In the genomic region with DNA sequence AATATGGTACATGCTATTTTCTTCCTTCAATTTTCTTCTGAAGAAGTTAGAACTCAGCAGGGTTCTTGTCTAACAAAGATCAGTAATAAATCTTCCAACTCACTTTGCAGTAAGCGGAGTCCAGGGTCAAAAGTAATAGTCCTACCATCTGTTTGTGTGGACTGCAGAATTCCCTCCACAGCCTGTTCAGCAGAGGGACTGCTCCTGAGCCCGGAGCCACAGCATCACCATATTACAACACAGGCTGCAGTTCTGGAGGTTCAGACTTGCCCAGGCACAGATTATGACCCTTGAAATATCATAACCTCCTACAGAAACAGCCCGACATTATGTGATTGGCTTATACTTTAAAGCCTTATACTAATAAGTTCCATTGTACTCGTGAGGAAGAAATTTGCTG, we compare ENCODE assay signal across 16 cellular contexts. TPM values are rescaled to one million over a fixed set of nuclear protein-coding genes. Genes with fewer than 3 reads are reported as not detected.
A peak's percentile ranks its signal among the peaks of the same experiment; 100 is the strongest.
DNase-seq lines count a peak whose midpoint lies in the region; TF ChIP-seq lines count a peak whose summit lies in the region.
"Had no signal": no experiment of that assay in that cellular context is flagged by ENCODE, and none has a peak within 500 bp of the region (broad histone marks: within the 10 kb centered on the region; RNA-seq: fewer than 3 reads in every experiment).

No MANE protein-coding gene starts in this region.

- peaks cover 0 to 18% of the 10 kb centered on the region in 2 experiments for H3K27me3 ChIP-seq in mesenchymal stem cell (ENCODE audit: control insufficient read depth in 1 of 2, insufficient read depth in 1 of 2, low read length in 2 of 2)

- no peak overlapping the region for H4K8ac ChIP-seq in mesenchymal stem cell (ENCODE audit: low read length)

- H2BK12ac ChIP-seq in mesenchymal stem cell (ENCODE audit: low read length in 2 of 2), result no peak overlapping the region

- H3K4ac ChIP-seq in mesenchymal stem cell (ENCODE audit: low read depth in 1 of 2, low read length in 2 of 2), result no peak overlapping the region

- H2BK15ac ChIP-seq in mesenchymal stem cell (ENCODE audit: low read depth, poor library complexity, severe bottlenecking), result no peak overlapping the region

- no peak overlapping the region for H2AFZ ChIP-seq in mesenchymal stem cell (ENCODE audit: low read depth, low read length)
- H2AFZ ChIP-seq: GM23338 had no signal

- peaks cover 33% of the 10 kb centered on the region for H3K79me1 ChIP-seq in mesenchymal stem cell (replicated peaks; ENCODE audit: low read length, poor library complexity, severe bottlenecking)

- H2AK5ac ChIP-seq in mesenchymal stem cell (ENCODE audit: low read length, severe bottlenecking), result no peak overlapping the region

- H3K18ac ChIP-seq in mesenchymal stem cell (ENCODE audit: low read depth in 1 of 2, low read length in 2 of 2), result no peak overlapping the region

- DNase-seq in NCI-H2227 (lab: John Stamatoyannopoulos, UW; ENCODE audit: unreplicated experiment) (peak; percentile 24), NCI-H69 (lab: John Stamatoyannopoulos, UW) (peak; percentile 70), epithelial cell of esophagus (ENCODE audit: low read depth) (peak; percentile 62), mesenchymal stem cell (peak; percentile 33), NCI-H345 (lab: John Stamatoyannopoulos, UW) (no peak), A172 (ENCODE audit: low spot score) (no peak), GM20000 (ENCODE audit: low spot score) (no peak), NCI-H146 (lab: John Stamatoyannopoulos, UW) (no peak)
- DNase-seq: BE2C; CD8-positive, alpha-beta T cell; COR-L47; DMS53; H9 had no signal

- no peak overlapping the region for H3K4me2 ChIP-seq in mesenchymal stem cell (ENCODE audit: low read length, poor library complexity, severe bottlenecking)
- H3K4me2 ChIP-seq: A549, GM23338 had no signal

- H3K27ac ChIP-seq in mesenchymal stem cell (ENCODE audit: low read length, poor library complexity, severe bottlenecking), result no peak overlapping the region
- H3K27ac ChIP-seq: A549, C4-2B had no signal

- no peak overlapping the region for H3K14ac ChIP-seq in mesenchymal stem cell (ENCODE audit: low read length in 2 of 2)

- H3K4me3 ChIP-seq in epithelial cell of esophagus (ENCODE audit: low read length) (no peak overlapping the region), mesenchymal stem cell (ENCODE audit: insufficient read depth in 1 of 2, low read depth in 1 of 2, low read length in 2 of 2) (no peak overlapping the region)
- H3K4me3 ChIP-seq: A549, GM23338 had no signal

- 70% methylated on average over 3 of the region's 4 CpGs for WGBS in mesenchymal stem cell

- no peak for TF ChIP-seq CTCF in epithelial cell of esophagus (IDR thresholded peaks at IDR 0.05; ENCODE audit: insufficient read depth, low read depth, low read length, missing control alignments)
- no peak for TF ChIP-seq CTCF in GM20000 (IDR thresholded peaks at IDR 0.05; ENCODE audit: extremely low read depth, missing control alignments)

- H3K23ac ChIP-seq in mesenchymal stem cell (ENCODE audit: low read length in 2 of 2), result no peak overlapping the region

- H3K36me3 ChIP-seq in mesenchymal stem cell (ENCODE audit: control insufficient read depth in 1 of 2, insufficient read depth in 2 of 2, low read depth in 1 of 2, low read length in 2 of 2), result peaks cover 0 to 16% of the 10 kb centered on the region in 2 experiments
- H3K36me3 ChIP-seq: BE2C had no signal

- peaks cover 13% of the 10 kb centered on the region for H3K4me1 ChIP-seq in mesenchymal stem cell (ENCODE audit: control insufficient read depth, insufficient read depth, low read depth, low read length)
- H3K4me1 ChIP-seq: BE2C had no signal

- no peak overlapping the region for H3K9ac ChIP-seq in mesenchymal stem cell (ENCODE audit: low read length)

- no peak overlapping the region for H2BK5ac ChIP-seq in mesenchymal stem cell (ENCODE audit: low read depth, low read length, poor library complexity, severe bottlenecking)

- no peak overlapping the region for H4K91ac ChIP-seq in mesenchymal stem cell (ENCODE audit: low read length)

- no peak overlapping the region for H2BK120ac ChIP-seq in mesenchymal stem cell (ENCODE audit: low read depth, low read length)

- no peaks in the 10 kb centered on the region for H3K9me3 ChIP-seq in mesenchymal stem cell (ENCODE audit: control insufficient read depth, low read length)
- H3K9me3 ChIP-seq: A549, BE2C had no signal

RNA-seq across cellular contexts. Expression of gene FHDC1, which starts 10.3 kb away (rescaled TPM):
- polyA plus RNA-seq in mesenchymal stem cell (2013, experiment 1 of 2), result 0.12 TPM
- polyA plus RNA-seq in mesenchymal stem cell (2013, experiment 2 of 2), result 0.14 TPM
- total RNA-seq in A172 (2014; rRNA removed; shearing (Covaris generic)), result 0.40 and 0.62 TPM in 2 replicates

Comparison
In these comparisons a context has a peak if more than half of its experiments do, and no peak if none do; other contexts are left out.
1. DNase-seq: peak in NCI-H2227 (single experiment), NCI-H69 (single experiment), epithelial cell of esophagus (single experiment) and mesenchymal stem cell (single experiment); none in NCI-H345 (single experiment), A172 (single experiment), GM20000 (single experiment) and NCI-H146 (single experiment).